In genomic region chr16:29995330-29995910, GRCh38 we compare ENCODE assay signal across 8 cellular contexts.
A peak's percentile ranks its signal among the peaks of the same experiment; 100 is the strongest.
DNase-seq lines count a peak whose midpoint lies in the region; ATAC-seq and TF ChIP-seq lines count a peak whose summit lies in the region.

HIRIP3 (minus strand) TSS chr16:29995617; CDS start chr16:29995605, 12 bp downstream.

- no peak for TF ChIP-seq CTCF in cardiac fibroblast (IDR thresholded peaks at IDR 0.05; ENCODE audit: low read depth, low read length)

- ATAC-seq in GM18907 (IDR thresholded peaks at IDR 0.05; ENCODE audit: unreplicated experiment), result peak; percentile 53
- peak; percentile 58 for ATAC-seq in HG03175 (IDR thresholded peaks at IDR 0.05; ENCODE audit: unreplicated experiment)

- H3K4me3 ChIP-seq in cardiac fibroblast (replicated peaks in 1 of 2; ENCODE audit: low read depth in 2 of 2, low read length in 2 of 2), result peak within 1 kb of the TSS; percentile 88 to 93

- DNase-seq in AG08395 (ENCODE audit: low spot score) (peak; percentile 91), NCI-H2227 treated with DMSO at 0.1 percent for 48 hours (lab: John Stamatoyannopoulos, UW) (peak; percentile 82), cardiac fibroblast (ENCODE audit: low read depth in 2 of 2) (peak; percentile 81 to 84), islet precursor cell (peak; percentile 84)
- peak; percentile 66 to 74 (median 73) for DNase-seq in activated CD4-positive, CD25-positive, alpha-beta regulatory T cell (lab: John Stamatoyannopoulos, UW)
- DNase-seq in stimulated activated CD4-positive, alpha-beta T cell treated with anti-CD3 and anti-CD28 coated beads, Interleukin-12 subunit alpha, Interleukin-12 subunit beta, amount 100 ng/mL, for 48 hours (ENCODE audit: low read depth in 2 of 3, low spot score in 1 of 3), result peak; percentile 77 to 83 (median 81)

Comparison
In these comparisons a context has a peak if more than half of its experiments do, and no peak if none do; other contexts are left out.
1. Peak in every context shown above with its lines: DNase-seq, ATAC-seq and H3K4me3 ChIP-seq.